In the genomic region with DNA sequence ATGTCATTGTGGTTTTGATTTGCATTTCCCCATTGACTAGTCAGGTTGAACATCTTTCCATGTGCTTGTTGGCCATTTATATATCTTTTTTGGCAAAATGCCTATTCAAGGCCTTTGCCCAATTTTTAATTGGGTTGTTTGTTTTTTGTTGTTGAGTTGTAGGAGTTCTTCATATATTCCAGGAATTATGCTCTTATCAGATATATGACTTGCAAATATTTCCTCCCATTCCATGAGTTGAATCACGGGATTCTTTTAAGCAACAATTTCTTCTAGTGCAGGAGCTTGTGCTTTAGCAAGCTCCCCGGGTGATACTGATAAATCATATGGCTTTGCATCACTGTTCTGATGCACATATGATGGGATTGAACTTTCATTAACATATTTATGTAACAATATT, we compare ENCODE assay signal across 2 cellular contexts.
TF ChIP-seq lines count a peak whose summit lies in the region.

No MANE protein-coding gene starts in this region.

TF ChIP-seq in IMR-90, 13 proteins besides CTCF, POLR2A, EP300 and RAD21:
- TF ChIP-seq NFE2L2 (IDR thresholded peaks at IDR 0.05; ENCODE audit: low read depth, low read length) (0 out of 2 replicates have a peak, but pooled peaks have one; percentile 22), MAZ (IDR thresholded peaks at IDR 0.05; ENCODE audit: borderline replicate concordance, low read depth, low read length) (no peak), FOS (IDR thresholded peaks at IDR 0.05; ENCODE audit: low read depth, low read length) (no peak), MXI1 (IDR thresholded peaks at IDR 0.05; ENCODE audit: borderline replicate concordance, low read depth, low read length) (no peak), USF2 (IDR thresholded peaks at IDR 0.05; ENCODE audit: low read depth, low read length) (no peak), CEBPB (IDR thresholded peaks at IDR 0.05; ENCODE audit: low read depth, low read length) (no peak)
TF ChIP-seq in IMR-90: peak in this region for 1.

TF ChIP-seq in K562, 482 proteins besides CTCF, POLR2A, EP300 and RAD21:
- TF ChIP-seq NFIC (IDR thresholded peaks at IDR 0.05) = peak; percentile 44
- TF ChIP-seq, protein P1, sequence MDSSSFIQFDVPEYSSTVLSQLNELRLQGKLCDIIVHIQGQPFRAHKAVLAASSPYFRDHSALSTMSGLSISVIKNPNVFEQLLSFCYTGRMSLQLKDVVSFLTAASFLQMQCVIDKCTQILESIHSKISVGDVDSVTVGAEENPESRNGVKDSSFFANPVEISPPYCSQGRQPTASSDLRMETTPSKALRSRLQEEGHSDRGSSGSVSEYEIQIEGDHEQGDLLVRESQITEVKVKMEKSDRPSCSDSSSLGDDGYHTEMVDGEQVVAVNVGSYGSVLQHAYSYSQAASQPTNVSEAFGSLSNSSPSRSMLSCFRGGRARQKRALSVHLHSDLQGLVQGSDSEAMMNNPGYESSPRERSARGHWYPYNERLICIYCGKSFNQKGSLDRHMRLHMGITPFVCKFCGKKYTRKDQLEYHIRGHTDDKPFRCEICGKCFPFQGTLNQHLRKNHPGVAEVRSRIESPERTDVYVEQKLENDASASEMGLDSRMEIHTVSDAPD (CRISPR knock-in tag; IDR thresholded peaks at IDR 0.05) = no peak
- TF ChIP-seq, protein P2, sequence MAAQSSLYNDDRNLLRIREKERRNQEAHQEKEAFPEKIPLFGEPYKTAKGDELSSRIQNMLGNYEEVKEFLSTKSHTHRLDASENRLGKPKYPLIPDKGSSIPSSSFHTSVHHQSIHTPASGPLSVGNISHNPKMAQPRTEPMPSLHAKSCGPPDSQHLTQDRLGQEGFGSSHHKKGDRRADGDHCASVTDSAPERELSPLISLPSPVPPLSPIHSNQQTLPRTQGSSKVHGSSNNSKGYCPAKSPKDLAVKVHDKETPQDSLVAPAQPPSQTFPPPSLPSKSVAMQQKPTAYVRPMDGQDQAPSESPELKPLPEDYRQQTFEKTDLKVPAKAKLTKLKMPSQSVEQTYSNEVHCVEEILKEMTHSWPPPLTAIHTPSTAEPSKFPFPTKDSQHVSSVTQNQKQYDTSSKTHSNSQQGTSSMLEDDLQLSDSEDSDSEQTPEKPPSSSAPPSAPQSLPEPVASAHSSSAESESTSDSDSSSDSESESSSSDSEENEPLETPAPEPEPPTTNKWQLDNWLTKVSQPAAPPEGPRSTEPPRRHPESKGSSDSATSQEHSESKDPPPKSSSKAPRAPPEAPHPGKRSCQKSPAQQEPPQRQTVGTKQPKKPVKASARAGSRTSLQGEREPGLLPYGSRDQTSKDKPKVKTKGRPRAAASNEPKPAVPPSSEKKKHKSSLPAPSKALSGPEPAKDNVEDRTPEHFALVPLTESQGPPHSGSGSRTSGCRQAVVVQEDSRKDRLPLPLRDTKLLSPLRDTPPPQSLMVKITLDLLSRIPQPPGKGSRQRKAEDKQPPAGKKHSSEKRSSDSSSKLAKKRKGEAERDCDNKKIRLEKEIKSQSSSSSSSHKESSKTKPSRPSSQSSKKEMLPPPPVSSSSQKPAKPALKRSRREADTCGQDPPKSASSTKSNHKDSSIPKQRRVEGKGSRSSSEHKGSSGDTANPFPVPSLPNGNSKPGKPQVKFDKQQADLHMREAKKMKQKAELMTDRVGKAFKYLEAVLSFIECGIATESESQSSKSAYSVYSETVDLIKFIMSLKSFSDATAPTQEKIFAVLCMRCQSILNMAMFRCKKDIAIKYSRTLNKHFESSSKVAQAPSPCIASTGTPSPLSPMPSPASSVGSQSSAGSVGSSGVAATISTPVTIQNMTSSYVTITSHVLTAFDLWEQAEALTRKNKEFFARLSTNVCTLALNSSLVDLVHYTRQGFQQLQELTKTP (IDR thresholded peaks at IDR 0.05; ENCODE audit: low read depth in 1 of 2, partially characterized antibody in 2 of 2) = peak in 1 of 2 experiments; percentile 33
- TF ChIP-seq TGIF2 (CRISPR knock-in tag; IDR thresholded peaks at IDR 0.05) = no peak
